14 cellular contexts compared by ENCODE assay signal in genomic region chr6:76684881-76685280, GRCh38.
A peak's percentile ranks its signal among the peaks of the same experiment; 100 is the strongest.
DNase-seq lines count a peak whose midpoint lies in the region; ATAC-seq and TF ChIP-seq lines count a peak whose summit lies in the region.
"Had no signal": no experiment of that assay in that cellular context is flagged by ENCODE, and none has a peak within 500 bp of the region (broad histone marks: within the 10 kb centered on the region; RNA-seq: fewer than 3 reads in every experiment).

No MANE protein-coding gene starts in this region.

- TF ChIP-seq CTCF in fibroblast of villous mesenchyme (IDR thresholded peaks at IDR 0.05; ENCODE audit: insufficient read depth, low read depth, low read length) = no peak
- peak; percentile 21 for TF ChIP-seq CTCF in retinal pigment epithelial cell (conservative IDR thresholded peaks at IDR 0.05; ENCODE audit: low read depth, low read length)

- H3K4me3 ChIP-seq in fibroblast of villous mesenchyme (ENCODE audit: low read depth, low read length) = no peak overlapping the region
- no peak overlapping the region for H3K4me3 ChIP-seq in retinal pigment epithelial cell (ENCODE audit: low read length)
- H3K4me3 ChIP-seq: dorsolateral prefrontal cortex had no signal

- no peak for ATAC-seq in GM18498 (IDR thresholded peaks at IDR 0.05; ENCODE audit: unreplicated experiment)
- ATAC-seq: stimulated activated naive CD8-positive, alpha-beta T cell treated with anti-CD3 and anti-CD28 coated beads, Interleukin-15, amount 100 ng/mL, for 72 hours had no signal

- DNase-seq in NCI-H82 (lab: John Stamatoyannopoulos, UW) (peak; percentile 2), NCI-H82 treated with DMSO at 0.1 percent for 48 hours (lab: John Stamatoyannopoulos, UW; ENCODE audit: unreplicated experiment) (no peak), RPMI7951 (ENCODE audit: low read depth) (peak; percentile 36), fibroblast of villous mesenchyme (ENCODE audit: low read depth) (peak; percentile 8), retinal pigment epithelial cell (ENCODE audit: low read depth) (no peak), hippocampal formation (lab: John Stamatoyannopoulos, UW) (no peak), NCI-H510A treated with DMSO at 0.1 percent for 48 hours (lab: John Stamatoyannopoulos, UW) (no peak)
- DNase-seq: CD8-positive, alpha-beta memory T cell; dorsolateral prefrontal cortex; NCI-H1105; NCI-H524; SIG-M5; stimulated activated naive CD8-positive, alpha-beta T cell treated with anti-CD3 and anti-CD28 coated beads, Interleukin-15, amount 100 ng/mL, for 72 hours had no signal

Comparison
In these comparisons a context has a peak if more than half of its experiments do, and no peak if none do; other contexts are left out.
1. DNase-seq: peak in NCI-H82 (single experiment), RPMI7951 (single experiment) and fibroblast of villous mesenchyme (single experiment); none in NCI-H82 treated with DMSO at 0.1 percent for 48 hours (single experiment), retinal pigment epithelial cell (single experiment), hippocampal formation (0 of 2) and NCI-H510A treated with DMSO at 0.1 percent for 48 hours (single experiment).